ENCODE assay signal across 1 cellular context in the genomic region with DNA sequence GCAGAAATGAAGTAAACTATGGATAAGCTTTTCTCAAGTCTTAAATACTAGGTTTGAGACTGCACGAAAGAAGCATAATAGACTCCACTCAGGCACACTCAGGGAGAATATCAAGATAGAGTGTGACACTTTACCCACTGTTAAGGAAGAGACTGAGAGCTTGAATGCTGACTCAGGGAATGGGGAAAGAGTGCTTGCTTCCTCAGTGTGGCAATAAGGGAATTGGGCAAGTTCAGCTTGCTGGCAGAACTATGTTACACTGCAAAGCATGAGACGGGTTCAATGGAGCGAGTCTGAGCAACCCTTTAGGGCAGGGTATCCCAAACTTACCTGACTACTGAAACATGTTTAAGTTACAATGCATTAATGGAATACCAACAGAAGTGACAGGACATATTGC.
TF ChIP-seq lines count a peak whose summit lies in the region.

No MANE protein-coding gene starts in this region.

TF ChIP-seq in SK-N-SH, 30 proteins besides CTCF, POLR2A, EP300 and RAD21 (continued from another document):
- TF ChIP-seq, protein P1, sequence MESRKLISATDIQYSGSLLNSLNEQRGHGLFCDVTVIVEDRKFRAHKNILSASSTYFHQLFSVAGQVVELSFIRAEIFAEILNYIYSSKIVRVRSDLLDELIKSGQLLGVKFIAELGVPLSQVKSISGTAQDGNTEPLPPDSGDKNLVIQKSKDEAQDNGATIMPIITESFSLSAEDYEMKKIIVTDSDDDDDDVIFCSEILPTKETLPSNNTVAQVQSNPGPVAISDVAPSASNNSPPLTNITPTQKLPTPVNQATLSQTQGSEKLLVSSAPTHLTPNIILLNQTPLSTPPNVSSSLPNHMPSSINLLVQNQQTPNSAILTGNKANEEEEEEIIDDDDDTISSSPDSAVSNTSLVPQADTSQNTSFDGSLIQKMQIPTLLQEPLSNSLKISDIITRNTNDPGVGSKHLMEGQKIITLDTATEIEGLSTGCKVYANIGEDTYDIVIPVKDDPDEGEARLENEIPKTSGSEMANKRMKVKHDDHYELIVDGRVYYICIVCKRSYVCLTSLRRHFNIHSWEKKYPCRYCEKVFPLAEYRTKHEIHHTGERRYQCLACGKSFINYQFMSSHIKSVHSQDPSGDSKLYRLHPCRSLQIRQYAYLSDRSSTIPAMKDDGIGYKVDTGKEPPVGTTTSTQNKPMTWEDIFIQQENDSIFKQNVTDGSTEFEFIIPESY (IDR thresholded peaks at IDR 0.05; ENCODE audit: borderline replicate concordance, low read depth), result no peak
- TF ChIP-seq RCOR1 (IDR thresholded peaks at IDR 0.05; ENCODE audit: low read length) (no peak), JUND (IDR thresholded peaks at IDR 0.05) (no peak), RXRA (IDR thresholded peaks at IDR 0.05; ENCODE audit: borderline replicate concordance, low read depth) (no peak), NFIC (IDR thresholded peaks at IDR 0.05; ENCODE audit: borderline replicate concordance) (no peak), TCF12 (IDR thresholded peaks at IDR 0.05) (no peak)
